8 cellular contexts compared by ENCODE assay signal in the genomic region with DNA sequence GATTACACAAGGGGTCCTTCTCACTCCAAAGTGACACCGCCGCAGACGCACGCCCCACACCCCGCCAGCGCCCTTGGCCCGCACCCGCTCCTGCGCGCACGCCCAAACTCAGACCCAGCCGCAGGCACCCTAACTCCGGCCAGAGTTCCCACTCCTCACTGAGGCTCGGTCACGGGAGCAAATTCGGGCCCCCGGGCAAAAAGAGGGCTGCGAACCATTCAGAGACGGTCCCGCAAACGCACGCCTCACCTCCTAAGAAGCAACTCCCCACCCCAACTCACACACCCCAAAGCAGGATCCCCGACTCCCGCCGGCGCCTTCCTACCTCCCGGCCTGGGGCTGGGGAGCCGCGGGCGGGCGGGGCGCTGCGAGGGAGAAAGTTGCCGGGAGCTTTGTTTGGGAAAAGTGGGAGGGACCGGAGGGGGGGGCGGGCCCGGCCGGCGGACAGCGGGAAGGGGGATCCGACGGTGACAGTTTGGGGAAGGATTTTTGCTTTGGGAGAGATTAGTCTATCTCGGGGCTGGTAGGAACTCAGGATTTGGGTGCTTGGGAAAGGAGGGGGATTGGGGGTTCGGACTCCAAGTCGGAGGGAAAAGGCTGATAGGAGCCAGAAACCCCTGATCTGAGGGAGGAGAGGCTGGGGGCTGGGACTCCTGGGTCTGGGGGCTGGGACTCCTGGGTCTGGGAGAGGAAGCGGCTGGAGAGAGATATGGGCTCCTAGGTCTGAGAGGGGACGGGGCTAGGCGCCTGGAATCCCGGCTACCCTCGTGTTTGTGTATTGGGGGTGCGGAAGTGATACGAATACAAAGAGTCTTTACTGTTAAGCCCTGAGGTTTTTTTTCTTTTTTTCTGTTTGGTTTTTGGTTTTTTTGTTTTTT. TPM values are rescaled to one million over a fixed set of nuclear protein-coding genes. Genes with fewer than 3 reads are reported as not detected.
DNase-seq lines count a peak whose midpoint lies in the region; ATAC-seq and TF ChIP-seq lines count a peak whose summit lies in the region.

A gene (minus strand): TSS at position 369 of the 878 bp plus-strand sequence. CDS start 2,341 bp downstream, outside the sequence.

- peak within 1 kb of the TSS; percentile 83 for H4K8ac ChIP-seq in mesendoderm (ENCODE audit: low read depth, low read length)

- H2BK5ac ChIP-seq in mesendoderm (ENCODE audit: low read length), result peak within 1 kb of the TSS; percentile 89

- H3K36me3 ChIP-seq in GM23338 (ENCODE audit: insufficient read depth), result peaks cover 15% of the 10 kb centered on the region; the same call in 1 of the 2 replicates
- peaks cover 8% of the 10 kb centered on the region for H3K36me3 ChIP-seq in RWPE2 (ENCODE audit: low read depth)
- peaks cover 3% of the 10 kb centered on the region for H3K36me3 ChIP-seq in mesendoderm (ENCODE audit: control insufficient read depth, insufficient read depth, low read length)
- peaks cover 15% of the 10 kb centered on the region for H3K36me3 ChIP-seq in upper lobe of right lung

- peak within 1 kb of the TSS; percentile 94 for H3K4ac ChIP-seq in mesendoderm (ENCODE audit: low read depth, low read length)

- peaks cover 15% of the 10 kb centered on the region for H3K79me1 ChIP-seq in mesendoderm (ENCODE audit: low read length)

- H4K20me1 ChIP-seq in GM23338 (replicated peaks; ENCODE audit: insufficient read depth), result no peaks in the 10 kb centered on the region; the same call in 1 of the 2 replicates

- peak within 1 kb of the TSS; percentile 98 for H3K9ac ChIP-seq in mesendoderm (ENCODE audit: low read length)

- in situ Hi-C loops in endometrial microvascular endothelial cells (cut with HindIII; ENCODE audit: inconsistent ontology term, low pct_unique_long_range_greater_than_20kb, low sequenced_read_pairs), result no loop called here

- H3F3A ChIP-seq in GM23338 (replicated peaks; ENCODE audit: low read depth), result peaks cover 6% of the 10 kb centered on the region; the same call in 1 of the 2 replicates

- peak within 1 kb of the TSS; percentile 58 for H2AK5ac ChIP-seq in mesendoderm (ENCODE audit: low read length)

- H3K27ac ChIP-seq in GM23338 (ENCODE audit: low read depth), result peak within 1 kb of the TSS; percentile 97
- H3K27ac ChIP-seq in RWPE2 (ENCODE audit: poor library complexity, severe bottlenecking), result peak within 1 kb of the TSS; percentile 38
- peak within 1 kb of the TSS; percentile 92 for H3K27ac ChIP-seq in mesendoderm (ENCODE audit: low read depth, low read length)
- H3K27ac ChIP-seq in upper lobe of right lung, result peak within 1 kb of the TSS; percentile 88

- peak; percentile 89 for DNase-seq in GM23338 (ENCODE audit: low spot score)
- no peak for DNase-seq in RWPE2 (ENCODE audit: low spot score)
- peak; percentile 82 for DNase-seq in mesendoderm
- peak; percentile 85 for DNase-seq in upper lobe of right lung
- DNase-seq in activated CD4-positive, CD25-positive, alpha-beta regulatory T cell (lab: John Stamatoyannopoulos, UW), result no peak
- no peak for DNase-seq in NCI-H1436 (lab: John Stamatoyannopoulos, UW)

- H3K56ac ChIP-seq in mesendoderm (ENCODE audit: low read length), result peak within 1 kb of the TSS; percentile 98

- peak within 1 kb of the TSS; percentile 47 for H2AFZ ChIP-seq in GM23338

- ATAC-seq in GM23338, result peak; percentile 22
- ATAC-seq in RWPE2 (ENCODE audit: low read depth), result peak; percentile 18; the same call in 2 of the 3 replicates
- ATAC-seq in upper lobe of right lung, result peak; percentile 16
- no peak for ATAC-seq in HG03280 (IDR thresholded peaks at IDR 0.05; ENCODE audit: unreplicated experiment)

- H3K9me3 ChIP-seq in RWPE2 (ENCODE audit: severe bottlenecking) (no peaks in the 10 kb centered on the region), upper lobe of right lung (no peaks in the 10 kb centered on the region)

- H3K4me1 ChIP-seq in GM23338 (ENCODE audit: insufficient read depth) (peaks cover 5% of the 10 kb centered on the region; the same call in 1 of the 2 replicates), RWPE2 (ENCODE audit: insufficient read depth, poor library complexity, severe bottlenecking) (no peaks in the 10 kb centered on the region), mesendoderm (ENCODE audit: control insufficient read depth, low read depth, low read length) (no peaks in the 10 kb centered on the region), upper lobe of right lung (peaks cover 7% of the 10 kb centered on the region)

- peaks cover 19% of the 10 kb centered on the region for H3K27me3 Mint-ChIP-seq in GM23338 (ENCODE audit: insufficient read depth, low read depth, poor library complexity)

- no peak within 1 kb of the TSS; the same call in 2 of the 3 replicates for H3K4me3 Mint-ChIP-seq in GM23338

- peaks cover 36% of the 10 kb centered on the region for H3K79me2 ChIP-seq in GM23338 (replicated peaks; ENCODE audit: insufficient read depth)
- H3K79me2 ChIP-seq in mesendoderm (ENCODE audit: control insufficient read depth, insufficient read depth, low read length), result peaks cover 26% of the 10 kb centered on the region

- H3K4me1 Mint-ChIP-seq in GM23338, result peaks cover 10% of the 10 kb centered on the region

- H4K5ac ChIP-seq in mesendoderm (ENCODE audit: low read length), result no peak within 1 kb of the TSS

- H3K18ac ChIP-seq in mesendoderm (ENCODE audit: low read length), result peak within 1 kb of the TSS; percentile 99

- intact Hi-C loops in upper lobe of right lung (cut with DNase I), result no loop called here

- TF ChIP-seq CTCF in GM23338 (conservative IDR thresholded peaks at IDR 0.05; ENCODE audit: low read depth in 2 of 2) (no peak), RWPE2 (IDR thresholded peaks at IDR 0.05; ENCODE audit: poor library complexity, severe bottlenecking) (no peak), upper lobe of right lung (IDR thresholded peaks at IDR 0.05) (no peak)

- no peaks in the 10 kb centered on the region for H3K9me2 ChIP-seq in GM23338 (ENCODE audit: insufficient read depth)

- peak within 1 kb of the TSS; percentile 33 for H2BK120ac ChIP-seq in mesendoderm (ENCODE audit: low read depth, low read length)

- peaks cover 30% of the 10 kb centered on the region for H3K36me3 Mint-ChIP-seq in GM23338 (ENCODE audit: low read depth)

- H3K27me3 ChIP-seq in GM23338 (ENCODE audit: insufficient read depth) (no peaks in the 10 kb centered on the region), RWPE2 (ENCODE audit: insufficient read depth, poor library complexity, severe bottlenecking) (no peaks in the 10 kb centered on the region), mesendoderm (ENCODE audit: insufficient read depth, low read length, poor library complexity) (no peaks in the 10 kb centered on the region), upper lobe of right lung (no peaks in the 10 kb centered on the region)

- H3K23ac ChIP-seq in mesendoderm (ENCODE audit: low read length), result peak within 1 kb of the TSS; percentile 97

- peak within 1 kb of the TSS; percentile 98; the same call in 1 of the 2 replicates for H3K27ac Mint-ChIP-seq in GM23338

- H3K4me2 ChIP-seq in GM23338 (peak within 1 kb of the TSS; percentile 94), mesendoderm (ENCODE audit: low read length) (peak within 1 kb of the TSS; percentile 75)

- H3K4me3 ChIP-seq in GM23338 (peak within 1 kb of the TSS; percentile 99), RWPE2 (ENCODE audit: severe bottlenecking) (peak within 1 kb of the TSS; percentile 48), mesendoderm (ENCODE audit: low read length) (peak within 1 kb of the TSS; percentile 98), upper lobe of right lung (peak within 1 kb of the TSS; percentile 76)

- peaks cover 5% of the 10 kb centered on the region; the same call in 1 of the 3 replicates for H3K9me3 Mint-ChIP-seq in GM23338

- H2BK15ac ChIP-seq in mesendoderm (replicated peaks; ENCODE audit: low read depth), result no peak within 1 kb of the TSS

- no CpG with 5 or more reads among the region's 52 CpGs for WGBS in mesendoderm (ENCODE audit: extremely low coverage, insufficient coverage, low lambda C conversion rate)

TF ChIP-seq in GM23338, 12 proteins besides CTCF, POLR2A, EP300 and RAD21:
- peak; percentile 83 for TF ChIP-seq POLR2AphosphoS5 (IDR thresholded peaks at IDR 0.05; ENCODE audit: low read depth)
- TF ChIP-seq EZH2 (IDR thresholded peaks at IDR 0.05; ENCODE audit: low read depth, unreplicated experiment), result no peak
- TF ChIP-seq, protein P1, sequence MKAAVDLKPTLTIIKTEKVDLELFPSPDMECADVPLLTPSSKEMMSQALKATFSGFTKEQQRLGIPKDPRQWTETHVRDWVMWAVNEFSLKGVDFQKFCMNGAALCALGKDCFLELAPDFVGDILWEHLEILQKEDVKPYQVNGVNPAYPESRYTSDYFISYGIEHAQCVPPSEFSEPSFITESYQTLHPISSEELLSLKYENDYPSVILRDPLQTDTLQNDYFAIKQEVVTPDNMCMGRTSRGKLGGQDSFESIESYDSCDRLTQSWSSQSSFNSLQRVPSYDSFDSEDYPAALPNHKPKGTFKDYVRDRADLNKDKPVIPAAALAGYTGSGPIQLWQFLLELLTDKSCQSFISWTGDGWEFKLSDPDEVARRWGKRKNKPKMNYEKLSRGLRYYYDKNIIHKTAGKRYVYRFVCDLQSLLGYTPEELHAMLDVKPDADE (IDR thresholded peaks at IDR 0.05), result peak; percentile 11; the same call in 1 of the 2 replicates
- TF ChIP-seq ZNF331 (CRISPR knock-in tag; IDR thresholded peaks at IDR 0.05; ENCODE audit: low read depth), result no peak

RNA-seq across cellular contexts. Expression of the gene that starts here (rescaled TPM):
- total RNA-seq in GM23338 (2014; rRNA removed; shearing (Covaris generic)), result 74.4 and 82.5 TPM in 2 replicates
- polyA plus RNA-seq in GM23338 (2016; fragmentation: Nextera tagmentation; extraction: Ambion mirVana), result 30.3 and 34.3 TPM in 2 replicates
- total RNA-seq in endometrial microvascular endothelial cells (ENCODE audit: inconsistent ontology term), result 86.6 TPM
- polyA plus RNA-seq in mesendoderm (2013, experiment 1 of 2), result 163 TPM
- 145 TPM for polyA plus RNA-seq in mesendoderm (2013, experiment 2 of 2)
- total RNA-seq in upper lobe of right lung, result 36.4 TPM

Comparison
In these comparisons a context has a peak if more than half of its experiments do, and no peak if none do; other contexts are left out.
1. DNase-seq: peak in GM23338 (single experiment), mesendoderm (single experiment) and upper lobe of right lung (single experiment); none in RWPE2 (single experiment), activated CD4-positive, CD25-positive, alpha-beta regulatory T cell (0 of 4) and NCI-H1436 (single experiment).
2. H3K27ac ChIP-seq: peak in every context shown above with its lines; median percentile 97 in GM23338; 92 in mesendoderm; 88 in upper lobe of right lung; 38 in RWPE2.
3. H3K4me3 ChIP-seq: peak in every context shown above with its lines; median percentile 99 in GM23338; 98 in mesendoderm; 76 in upper lobe of right lung; 48 in RWPE2.